ENCODE assay signal across 21 cellular contexts in genomic region chr12:109120557-109120956, GRCh38. TPM values are rescaled to one million over a fixed set of nuclear protein-coding genes. Genes with fewer than 3 reads are reported as not detected.
A peak's percentile ranks its signal among the peaks of the same experiment; 100 is the strongest.
DNase-seq lines count a peak whose midpoint lies in the region; ATAC-seq and TF ChIP-seq lines count a peak whose summit lies in the region.
"Had no signal": no experiment of that assay in that cellular context is flagged by ENCODE, and none has a peak within 500 bp of the region (broad histone marks: within the 10 kb centered on the region; RNA-seq: fewer than 3 reads in every experiment).

No MANE protein-coding gene starts in this region.

- H3K27ac Mint-ChIP-seq in T-helper 17 cell: peak overlapping the region; percentile 62

- H3K36me3 ChIP-seq in heart left ventricle (peaks cover 0 to 6% (median under 1%) of the 10 kb centered on the region in 9 donors), psoas muscle (ENCODE audit: insufficient read depth in 1 of 2, low read depth in 1 of 2) (peaks cover 0 to 6% of the 10 kb centered on the region in 2 donors), subcutaneous abdominal adipose tissue (ENCODE audit: control insufficient read depth in 5 of 5, insufficient read depth in 5 of 5, low read length in 5 of 5) (peaks cover 0 to 7% (median 2%) of the 10 kb centered on the region in 5 donors)

- TF ChIP-seq POLR2A in heart left ventricle (IDR thresholded peaks at IDR 0.05): no peak

- intact Hi-C loops in heart left ventricle (cut with DNase I): no loop called here
- intact Hi-C loops in Right ventricle myocardium superior (cut with DNase I): loop anchor here (5.0 kb wide), 1 partner anchor 37 kb away; no protein-coding TSS in a partner anchor
- intact Hi-C loops in psoas muscle (cut with DNase I): no loop called here

- H3K27me3 ChIP-seq in heart left ventricle (no peaks in the 10 kb centered on the region), psoas muscle (ENCODE audit: insufficient read depth in 3 of 3, low read length in 2 of 3) (no peaks in the 10 kb centered on the region), subcutaneous abdominal adipose tissue (ENCODE audit: control insufficient read depth in 5 of 5, insufficient read depth in 4 of 5, low read length in 5 of 5) (no peaks in the 10 kb centered on the region)

- H3K4me1 ChIP-seq in heart left ventricle: peaks cover 4 to 86% (median 45%) of the 10 kb centered on the region in 12 donors
- peaks cover 51% of the 10 kb centered on the region for H3K4me1 ChIP-seq in psoas muscle
- H3K4me1 ChIP-seq in subcutaneous abdominal adipose tissue (ENCODE audit: control insufficient read depth in 5 of 5, insufficient read depth in 5 of 5, low read length in 5 of 5): peaks cover 19 to 61% (median 56%) of the 10 kb centered on the region in 5 donors

- H3K9me3 ChIP-seq in heart left ventricle (no peaks in the 10 kb centered on the region), T-helper 17 cell (ENCODE audit: control insufficient read depth, low read length, poor library complexity, severe bottlenecking) (no peaks in the 10 kb centered on the region), psoas muscle (no peaks in the 10 kb centered on the region), subcutaneous abdominal adipose tissue (ENCODE audit: control insufficient read depth in 5 of 5, low read length in 5 of 5) (no peaks in the 10 kb centered on the region)

- peak overlapping the region in 8 of 12 donors; percentile 88 to 97 (median 93) for H3K27ac ChIP-seq in heart left ventricle
- H3K27ac ChIP-seq in psoas muscle: peak overlapping the region; percentile 96
- peak overlapping the region; percentile 95 for H3K27ac ChIP-seq in subcutaneous abdominal adipose tissue (ENCODE audit: low read depth, low read length)

- DNase-seq in heart left ventricle: no peak
- DNase-seq in Right ventricle myocardium superior: no peak
- DNase-seq in T-helper 17 cell: no peak
- no peak for DNase-seq in psoas muscle
- DNase-seq in AML-193 (lab: John Stamatoyannopoulos, UW): no peak
- no peak for DNase-seq in T1000 (lab: John Stamatoyannopoulos, UW)
- DNase-seq: 8988T, ACHN, Calu3, DMS79 treated with DMSO at 0.1 percent for 48 hours, GF-D8, HCEC 1CT, NCI-H1048, NCI-H1417, NCI-H1694, NCI-H2029 treated with DMSO at 0.1 percent for 48 hours, NCI-H2227 treated with DMSO at 0.1 percent for 48 hours, NCI-H526 treated with DMSO at 0.1 percent for 48 hours, RPMI8226, SHP77 treated with DMSO at 0.1 percent for 48 hours had no signal

- no peak overlapping the region for H3K4me3 Mint-ChIP-seq in T-helper 17 cell

- H3K4me3 ChIP-seq in heart left ventricle (peak overlapping the region in 2 of 12 donors; percentile 49 to 54), psoas muscle (peak overlapping the region; percentile 69), subcutaneous abdominal adipose tissue (ENCODE audit: low read depth in 1 of 5, low read length in 5 of 5) (no peak overlapping the region)

- H3K36me3 Mint-ChIP-seq in T-helper 17 cell (ENCODE audit: low read depth): peaks cover 2% of the 10 kb centered on the region

- H3K9ac ChIP-seq in subcutaneous abdominal adipose tissue (ENCODE audit: low read length in 5 of 5): peak overlapping the region in 1 of 5 donors; percentile 38

- ATAC-seq in heart left ventricle: no peak
- ATAC-seq in Right ventricle myocardium superior (ENCODE audit: poor library complexity): no peak
- no peak for ATAC-seq in T-helper 17 cell
- ATAC-seq in psoas muscle: no peak

- peaks cover 11% of the 10 kb centered on the region for H3K4me1 Mint-ChIP-seq in T-helper 17 cell

- no peaks in the 10 kb centered on the region for H3K27me3 Mint-ChIP-seq in T-helper 17 cell

- 56 to 85% (median 65%) methylated on average over 4 of the region's 4 CpGs for WGBS in heart left ventricle, 4 donors
- WGBS in psoas muscle, 3 donors: 60 to 88% (median 75%) methylated on average over 4 of the region's 4 CpGs

- TF ChIP-seq CTCF in heart left ventricle (IDR thresholded peaks at IDR 0.05) (no peak), psoas muscle (IDR thresholded peaks at IDR 0.05) (no peak)

RNA-seq across cellular contexts. Expression of gene ACACB, which starts 4.2 kb away (rescaled TPM):
- total RNA-seq in heart left ventricle (100 to 1,000 TPM in 6 of 9 donors, 10 to 100 TPM in 3; 77.3 to 176 (median 135) TPM), Right ventricle myocardium superior (167 TPM), T-helper 17 cell (10 to 100 TPM; 22.2 to 25.9 TPM), psoas muscle (100 to 1,000 TPM; 113 to 503 (median 331) TPM)
- polyA plus RNA-seq in heart left ventricle (100 to 1,000 TPM in 1 of 2 donors, 10 to 100 TPM in 1; 29.9 to 119 TPM), psoas muscle (100 to 1,000 TPM in 2 of 3 donors, 10 to 100 TPM in 1; 27.0 to 275 (median 136) TPM)

RNA-seq across cellular contexts. Expression of gene UNG, which starts 23.2 kb away (rescaled TPM):
- total RNA-seq in heart left ventricle (10 to 100 TPM; 20.9 to 37.8 (median 25.3) TPM), Right ventricle myocardium superior (24.8 TPM), T-helper 17 cell (10 to 100 TPM; 10.2 to 11.1 TPM), psoas muscle (10 to 100 TPM; 40.4 to 68.9 (median 42.1) TPM)
- polyA plus RNA-seq in heart left ventricle (10 to 100 TPM; 14.5 to 27.8 TPM), psoas muscle (10 to 100 TPM; 34.3 to 93.1 (median 36.7) TPM)

RNA-seq across cellular contexts. Expression of gene ALKBH2, which starts 27.3 kb away (rescaled TPM):
- total RNA-seq in heart left ventricle (1 to 10 TPM; 5.1 to 9.4 (median 7.1) TPM), Right ventricle myocardium superior (7.2 TPM), T-helper 17 cell (1 to 10 TPM; 6.5 to 9.4 TPM), psoas muscle (10 to 100 TPM in 3 of 4 donors, 1 to 10 TPM in 1; 7.3 to 25.3 (median 17.7) TPM)
- polyA plus RNA-seq in heart left ventricle (10 to 100 TPM; 16.8 to 18.0 TPM), psoas muscle (10 to 100 TPM; 28.0 to 50.4 (median 28.5) TPM)
